8 cellular contexts compared by ENCODE assay signal in genomic region chr11:122984186-122985011, GRCh38. TPM values are rescaled to one million over a fixed set of nuclear protein-coding genes. Genes with fewer than 3 reads are reported as not detected.
A peak's percentile ranks its signal among the peaks of the same experiment; 100 is the strongest.
DNase-seq lines count a peak whose midpoint lies in the region; ATAC-seq and TF ChIP-seq lines count a peak whose summit lies in the region.

No MANE protein-coding gene starts in this region.

- peaks cover 51 to 77% (median 64%) of the 10 kb centered on the region in 5 donors for H3K27me3 Mint-ChIP-seq in naive thymus-derived CD8-positive, alpha-beta T cell

- H3K36me3 ChIP-seq in GM06990 (ENCODE audit: control insufficient read depth, insufficient read depth, low read length) = no peaks in the 10 kb centered on the region
- no peaks in the 10 kb centered on the region for H3K36me3 ChIP-seq in endocrine pancreas (ENCODE audit: control insufficient read depth, insufficient read depth, low read length)
- no peaks in the 10 kb centered on the region for H3K36me3 ChIP-seq in Karpas-422 (ENCODE audit: insufficient read depth, low read length)

- no peaks in the 10 kb centered on the region for H3K9me3 ChIP-seq in endocrine pancreas (ENCODE audit: control insufficient read depth, low read length)
- no peaks in the 10 kb centered on the region for H3K9me3 ChIP-seq in Karpas-422 (ENCODE audit: low read length)

- peaks cover 12 to 40% (median 24%) of the 10 kb centered on the region in 4 donors for H3K4me1 Mint-ChIP-seq in naive thymus-derived CD8-positive, alpha-beta T cell

- no peaks in the 10 kb centered on the region; the same call in 1 of the 2 replicates for H3K27me3 ChIP-seq in GM06990 (replicated peaks; ENCODE audit: control insufficient read depth, insufficient read depth, low read length)
- H3K27me3 ChIP-seq in endocrine pancreas (ENCODE audit: control insufficient read depth, insufficient read depth, low read length) = peaks cover 18% of the 10 kb centered on the region
- H3K27me3 ChIP-seq in Karpas-422 (ENCODE audit: low read length) = no peaks in the 10 kb centered on the region

- no peak overlapping the region for H3K4me2 ChIP-seq in Karpas-422 (ENCODE audit: low read depth, low read length, poor library complexity, severe bottlenecking)

- H3K36me3 Mint-ChIP-seq in naive thymus-derived CD8-positive, alpha-beta T cell = peaks cover 0 to 9% (median 0%) of the 10 kb centered on the region in 3 donors

- H3K4me3 ChIP-seq in GM06990 (replicated peaks; ENCODE audit: low read depth, low read length) (peak overlapping the region; percentile 30; the same call in 1 of the 2 replicates), endocrine pancreas (ENCODE audit: control insufficient read depth, insufficient read depth, low read length) (no peak overlapping the region), Karpas-422 (ENCODE audit: low read length) (no peak overlapping the region)

- ATAC-seq in naive thymus-derived CD8-positive, alpha-beta T cell = peak; percentile 54 to 58
- ATAC-seq in GM21737 (IDR thresholded peaks at IDR 0.05; ENCODE audit: unreplicated experiment) = no peak
- no peak for ATAC-seq in HG03025 (IDR thresholded peaks at IDR 0.05; ENCODE audit: low FRiP score, unreplicated experiment)

- H3K4me1 ChIP-seq in endocrine pancreas (ENCODE audit: control insufficient read depth, insufficient read depth, low read length) = no peaks in the 10 kb centered on the region
- H3K4me1 ChIP-seq in Karpas-422 (ENCODE audit: low read length) = no peaks in the 10 kb centered on the region

- POLR2A ChIA-PET in naive thymus-derived CD8-positive, alpha-beta T cell (lab: Charles Lee) = interaction anchor here (1.0 kb wide), 1 partner anchor 146 kb away, joined by 3 read pairs; the partner anchor contains the start of gene CRTAM

- no peak for TF ChIP-seq CTCF in GM06990 (IDR thresholded peaks at IDR 0.05; ENCODE audit: insufficient read depth, low read length, poor library complexity, severe bottlenecking)

- no peaks in the 10 kb centered on the region for H3K9me2 ChIP-seq in Karpas-422 (replicated peaks; ENCODE audit: insufficient read depth, low read length)

- peaks cover 0 to 7% (median 0%) of the 10 kb centered on the region in 9 donors for H3K9me3 Mint-ChIP-seq in naive thymus-derived CD8-positive, alpha-beta T cell

- H3K9ac ChIP-seq in endocrine pancreas (ENCODE audit: control insufficient read depth, insufficient read depth, low read length) (peak overlapping the region; percentile 26), Karpas-422 (ENCODE audit: low read length) (no peak overlapping the region)

- no peak overlapping the region for H3K27ac Mint-ChIP-seq in naive thymus-derived CD8-positive, alpha-beta T cell

- H3K79me2 ChIP-seq in Karpas-422 (ENCODE audit: low read length) = no peaks in the 10 kb centered on the region

- peak overlapping the region; percentile 82 to 91 (median 89) for H3K4me3 Mint-ChIP-seq in naive thymus-derived CD8-positive, alpha-beta T cell

- no peak overlapping the region for H2AFZ ChIP-seq in Karpas-422 (ENCODE audit: low read length)

- H3K27ac ChIP-seq in Karpas-422 (ENCODE audit: low read length) = no peak overlapping the region

- H4K20me1 ChIP-seq in Karpas-422 (ENCODE audit: insufficient read depth, low read depth, low read length) = no peaks in the 10 kb centered on the region

- DNase-seq in GM06990 (ENCODE audit: extremely low read depth, insufficient read length) = no peak
- peak; percentile 64 for DNase-seq in NCI-H345 treated with DMSO at 0.1 percent for 48 hours (lab: John Stamatoyannopoulos, UW; ENCODE audit: unreplicated experiment)
- peak in 3 of 10 donors; percentile 9 to 26 (median 12) for DNase-seq in naive thymus-derived CD8-positive, alpha-beta T cell
- DNase-seq in Karpas-422 = no peak
- no peak for DNase-seq in UCSD-AML1 (lab: John Stamatoyannopoulos, UW; ENCODE audit: unreplicated experiment)

RNA-seq across cellular contexts. Expression of gene BSX, which starts 2.8 kb away (rescaled TPM):
- total RNA-seq in naive thymus-derived CD8-positive, alpha-beta T cell = not detected
- polyA plus RNA-seq in naive thymus-derived CD8-positive, alpha-beta T cell = not detected
- not detected in 2 replicates for total RNA-seq in Karpas-422 (2014; rRNA removed; shearing (Covaris generic); ENCODE audit: low replicate concordance)

Comparison
In these comparisons a context has a peak if more than half of its experiments do, and no peak if none do; other contexts are left out.
1. ATAC-seq: peak in naive thymus-derived CD8-positive, alpha-beta T cell (2 of 2); none in GM21737 (single experiment) and HG03025 (single experiment).